In the genomic region with DNA sequence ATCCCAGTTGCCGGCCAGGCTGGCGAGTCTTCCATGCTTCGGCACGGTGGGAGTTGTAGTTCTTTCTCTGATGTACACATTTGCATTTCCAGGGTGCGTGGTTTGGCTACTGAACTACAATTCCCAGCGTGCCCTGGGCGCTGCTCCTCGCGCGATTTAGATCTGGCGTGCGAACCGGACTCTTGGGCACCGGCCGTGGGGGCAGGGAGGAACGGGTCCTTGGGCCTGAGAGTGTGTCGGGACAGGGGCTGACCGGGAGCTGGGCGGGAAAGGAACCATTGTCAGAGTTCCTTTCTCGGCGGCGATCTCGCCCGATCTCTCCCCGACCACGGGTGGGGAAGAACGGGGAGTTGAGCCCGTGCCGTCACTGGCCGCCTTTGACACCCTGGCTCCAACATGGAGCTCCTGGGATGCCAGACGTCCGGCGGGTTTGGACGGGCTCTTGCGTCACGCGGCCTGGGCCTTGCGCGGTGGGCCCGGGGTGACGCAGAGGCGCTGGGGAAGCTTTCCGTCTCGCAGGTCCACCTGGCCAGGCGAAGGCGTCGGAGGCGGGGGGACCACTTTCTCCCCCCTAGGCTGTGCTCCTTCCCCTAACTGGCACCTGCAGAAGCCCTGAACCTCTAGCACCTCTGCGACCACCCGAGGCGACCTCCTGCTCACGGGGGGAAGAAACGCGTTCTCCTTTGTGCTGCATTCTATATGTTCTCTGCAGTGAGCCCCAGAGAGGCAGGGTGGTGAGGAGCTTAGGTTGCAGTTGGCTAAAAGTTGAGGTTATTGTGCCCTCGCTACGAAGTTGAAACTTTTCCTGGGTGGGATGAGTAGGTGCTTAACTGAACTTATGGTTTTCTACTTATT, we compare ENCODE assay signal across 1 cellular context.
TF ChIP-seq lines count a peak whose summit lies in the region.

No MANE protein-coding gene starts in this region.

TF ChIP-seq in WTC11, 78 proteins besides CTCF, POLR2A, EP300 and RAD21 (continued from another document):
- TF ChIP-seq, protein P1, sequence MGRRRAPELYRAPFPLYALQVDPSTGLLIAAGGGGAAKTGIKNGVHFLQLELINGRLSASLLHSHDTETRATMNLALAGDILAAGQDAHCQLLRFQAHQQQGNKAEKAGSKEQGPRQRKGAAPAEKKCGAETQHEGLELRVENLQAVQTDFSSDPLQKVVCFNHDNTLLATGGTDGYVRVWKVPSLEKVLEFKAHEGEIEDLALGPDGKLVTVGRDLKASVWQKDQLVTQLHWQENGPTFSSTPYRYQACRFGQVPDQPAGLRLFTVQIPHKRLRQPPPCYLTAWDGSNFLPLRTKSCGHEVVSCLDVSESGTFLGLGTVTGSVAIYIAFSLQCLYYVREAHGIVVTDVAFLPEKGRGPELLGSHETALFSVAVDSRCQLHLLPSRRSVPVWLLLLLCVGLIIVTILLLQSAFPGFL (CRISPR knock-in tag; IDR thresholded peaks at IDR 0.05; ENCODE audit: borderline replicate concordance): no peak
- TF ChIP-seq ETV6 (CRISPR knock-in tag; IDR thresholded peaks at IDR 0.05) (no peak), FOXK1 (CRISPR knock-in tag; IDR thresholded peaks at IDR 0.05) (peak; percentile 43; the same call in 1 of the 2 replicates), GABPB1 (CRISPR knock-in tag; IDR thresholded peaks at IDR 0.05) (peak; percentile 95), ZNF232 (CRISPR knock-in tag; IDR thresholded peaks at IDR 0.05) (no peak), CBFB (CRISPR knock-in tag; IDR thresholded peaks at IDR 0.05; ENCODE audit: low read depth) (no peak)
- TF ChIP-seq, protein P2, sequence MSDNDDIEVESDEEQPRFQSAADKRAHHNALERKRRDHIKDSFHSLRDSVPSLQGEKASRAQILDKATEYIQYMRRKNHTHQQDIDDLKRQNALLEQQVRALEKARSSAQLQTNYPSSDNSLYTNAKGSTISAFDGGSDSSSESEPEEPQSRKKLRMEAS (CRISPR knock-in tag; IDR thresholded peaks at IDR 0.05): peak; percentile 76; the same call in 1 of the 2 replicates
- TF ChIP-seq, protein P3, sequence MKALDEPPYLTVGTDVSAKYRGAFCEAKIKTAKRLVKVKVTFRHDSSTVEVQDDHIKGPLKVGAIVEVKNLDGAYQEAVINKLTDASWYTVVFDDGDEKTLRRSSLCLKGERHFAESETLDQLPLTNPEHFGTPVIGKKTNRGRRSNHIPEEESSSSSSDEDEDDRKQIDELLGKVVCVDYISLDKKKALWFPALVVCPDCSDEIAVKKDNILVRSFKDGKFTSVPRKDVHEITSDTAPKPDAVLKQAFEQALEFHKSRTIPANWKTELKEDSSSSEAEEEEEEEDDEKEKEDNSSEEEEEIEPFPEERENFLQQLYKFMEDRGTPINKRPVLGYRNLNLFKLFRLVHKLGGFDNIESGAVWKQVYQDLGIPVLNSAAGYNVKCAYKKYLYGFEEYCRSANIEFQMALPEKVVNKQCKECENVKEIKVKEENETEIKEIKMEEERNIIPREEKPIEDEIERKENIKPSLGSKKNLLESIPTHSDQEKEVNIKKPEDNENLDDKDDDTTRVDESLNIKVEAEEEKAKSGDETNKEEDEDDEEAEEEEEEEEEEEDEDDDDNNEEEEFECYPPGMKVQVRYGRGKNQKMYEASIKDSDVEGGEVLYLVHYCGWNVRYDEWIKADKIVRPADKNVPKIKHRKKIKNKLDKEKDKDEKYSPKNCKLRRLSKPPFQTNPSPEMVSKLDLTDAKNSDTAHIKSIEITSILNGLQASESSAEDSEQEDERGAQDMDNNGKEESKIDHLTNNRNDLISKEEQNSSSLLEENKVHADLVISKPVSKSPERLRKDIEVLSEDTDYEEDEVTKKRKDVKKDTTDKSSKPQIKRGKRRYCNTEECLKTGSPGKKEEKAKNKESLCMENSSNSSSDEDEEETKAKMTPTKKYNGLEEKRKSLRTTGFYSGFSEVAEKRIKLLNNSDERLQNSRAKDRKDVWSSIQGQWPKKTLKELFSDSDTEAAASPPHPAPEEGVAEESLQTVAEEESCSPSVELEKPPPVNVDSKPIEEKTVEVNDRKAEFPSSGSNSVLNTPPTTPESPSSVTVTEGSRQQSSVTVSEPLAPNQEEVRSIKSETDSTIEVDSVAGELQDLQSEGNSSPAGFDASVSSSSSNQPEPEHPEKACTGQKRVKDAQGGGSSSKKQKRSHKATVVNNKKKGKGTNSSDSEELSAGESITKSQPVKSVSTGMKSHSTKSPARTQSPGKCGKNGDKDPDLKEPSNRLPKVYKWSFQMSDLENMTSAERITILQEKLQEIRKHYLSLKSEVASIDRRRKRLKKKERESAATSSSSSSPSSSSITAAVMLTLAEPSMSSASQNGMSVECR (CRISPR knock-in tag; IDR thresholded peaks at IDR 0.05; ENCODE audit: borderline replicate concordance): peak; percentile 69
- TF ChIP-seq, protein P4, sequence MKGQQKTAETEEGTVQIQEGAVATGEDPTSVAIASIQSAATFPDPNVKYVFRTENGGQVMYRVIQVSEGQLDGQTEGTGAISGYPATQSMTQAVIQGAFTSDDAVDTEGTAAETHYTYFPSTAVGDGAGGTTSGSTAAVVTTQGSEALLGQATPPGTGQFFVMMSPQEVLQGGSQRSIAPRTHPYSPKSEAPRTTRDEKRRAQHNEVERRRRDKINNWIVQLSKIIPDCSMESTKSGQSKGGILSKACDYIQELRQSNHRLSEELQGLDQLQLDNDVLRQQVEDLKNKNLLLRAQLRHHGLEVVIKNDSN (CRISPR knock-in tag; IDR thresholded peaks at IDR 0.05): peak; percentile 32; the same call in 1 of the 2 replicates
- TF ChIP-seq, protein P5, sequence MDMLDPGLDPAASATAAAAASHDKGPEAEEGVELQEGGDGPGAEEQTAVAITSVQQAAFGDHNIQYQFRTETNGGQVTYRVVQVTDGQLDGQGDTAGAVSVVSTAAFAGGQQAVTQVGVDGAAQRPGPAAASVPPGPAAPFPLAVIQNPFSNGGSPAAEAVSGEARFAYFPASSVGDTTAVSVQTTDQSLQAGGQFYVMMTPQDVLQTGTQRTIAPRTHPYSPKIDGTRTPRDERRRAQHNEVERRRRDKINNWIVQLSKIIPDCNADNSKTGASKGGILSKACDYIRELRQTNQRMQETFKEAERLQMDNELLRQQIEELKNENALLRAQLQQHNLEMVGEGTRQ (CRISPR knock-in tag; IDR thresholded peaks at IDR 0.05): peak; percentile 47; the same call in 1 of the 2 replicates
- TF ChIP-seq, protein P6, sequence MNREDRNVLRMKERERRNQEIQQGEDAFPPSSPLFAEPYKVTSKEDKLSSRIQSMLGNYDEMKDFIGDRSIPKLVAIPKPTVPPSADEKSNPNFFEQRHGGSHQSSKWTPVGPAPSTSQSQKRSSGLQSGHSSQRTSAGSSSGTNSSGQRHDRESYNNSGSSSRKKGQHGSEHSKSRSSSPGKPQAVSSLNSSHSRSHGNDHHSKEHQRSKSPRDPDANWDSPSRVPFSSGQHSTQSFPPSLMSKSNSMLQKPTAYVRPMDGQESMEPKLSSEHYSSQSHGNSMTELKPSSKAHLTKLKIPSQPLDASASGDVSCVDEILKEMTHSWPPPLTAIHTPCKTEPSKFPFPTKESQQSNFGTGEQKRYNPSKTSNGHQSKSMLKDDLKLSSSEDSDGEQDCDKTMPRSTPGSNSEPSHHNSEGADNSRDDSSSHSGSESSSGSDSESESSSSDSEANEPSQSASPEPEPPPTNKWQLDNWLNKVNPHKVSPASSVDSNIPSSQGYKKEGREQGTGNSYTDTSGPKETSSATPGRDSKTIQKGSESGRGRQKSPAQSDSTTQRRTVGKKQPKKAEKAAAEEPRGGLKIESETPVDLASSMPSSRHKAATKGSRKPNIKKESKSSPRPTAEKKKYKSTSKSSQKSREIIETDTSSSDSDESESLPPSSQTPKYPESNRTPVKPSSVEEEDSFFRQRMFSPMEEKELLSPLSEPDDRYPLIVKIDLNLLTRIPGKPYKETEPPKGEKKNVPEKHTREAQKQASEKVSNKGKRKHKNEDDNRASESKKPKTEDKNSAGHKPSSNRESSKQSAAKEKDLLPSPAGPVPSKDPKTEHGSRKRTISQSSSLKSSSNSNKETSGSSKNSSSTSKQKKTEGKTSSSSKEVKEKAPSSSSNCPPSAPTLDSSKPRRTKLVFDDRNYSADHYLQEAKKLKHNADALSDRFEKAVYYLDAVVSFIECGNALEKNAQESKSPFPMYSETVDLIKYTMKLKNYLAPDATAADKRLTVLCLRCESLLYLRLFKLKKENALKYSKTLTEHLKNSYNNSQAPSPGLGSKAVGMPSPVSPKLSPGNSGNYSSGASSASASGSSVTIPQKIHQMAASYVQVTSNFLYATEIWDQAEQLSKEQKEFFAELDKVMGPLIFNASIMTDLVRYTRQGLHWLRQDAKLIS (CRISPR knock-in tag; IDR thresholded peaks at IDR 0.05; ENCODE audit: borderline replicate concordance): no peak
- TF ChIP-seq, protein P7, sequence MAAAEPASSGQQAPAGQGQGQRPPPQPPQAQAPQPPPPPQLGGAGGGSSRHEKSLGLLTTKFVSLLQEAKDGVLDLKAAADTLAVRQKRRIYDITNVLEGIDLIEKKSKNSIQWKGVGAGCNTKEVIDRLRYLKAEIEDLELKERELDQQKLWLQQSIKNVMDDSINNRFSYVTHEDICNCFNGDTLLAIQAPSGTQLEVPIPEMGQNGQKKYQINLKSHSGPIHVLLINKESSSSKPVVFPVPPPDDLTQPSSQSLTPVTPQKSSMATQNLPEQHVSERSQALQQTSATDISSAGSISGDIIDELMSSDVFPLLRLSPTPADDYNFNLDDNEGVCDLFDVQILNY (CRISPR knock-in tag; IDR thresholded peaks at IDR 0.05): peak; percentile 46; the same call in 1 of the 2 replicates
- TF ChIP-seq, protein P8, sequence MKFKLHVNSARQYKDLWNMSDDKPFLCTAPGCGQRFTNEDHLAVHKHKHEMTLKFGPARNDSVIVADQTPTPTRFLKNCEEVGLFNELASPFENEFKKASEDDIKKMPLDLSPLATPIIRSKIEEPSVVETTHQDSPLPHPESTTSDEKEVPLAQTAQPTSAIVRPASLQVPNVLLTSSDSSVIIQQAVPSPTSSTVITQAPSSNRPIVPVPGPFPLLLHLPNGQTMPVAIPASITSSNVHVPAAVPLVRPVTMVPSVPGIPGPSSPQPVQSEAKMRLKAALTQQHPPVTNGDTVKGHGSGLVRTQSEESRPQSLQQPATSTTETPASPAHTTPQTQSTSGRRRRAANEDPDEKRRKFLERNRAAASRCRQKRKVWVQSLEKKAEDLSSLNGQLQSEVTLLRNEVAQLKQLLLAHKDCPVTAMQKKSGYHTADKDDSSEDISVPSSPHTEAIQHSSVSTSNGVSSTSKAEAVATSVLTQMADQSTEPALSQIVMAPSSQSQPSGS (CRISPR knock-in tag; IDR thresholded peaks at IDR 0.05; ENCODE audit: borderline replicate concordance, low read depth): no peak
- TF ChIP-seq, protein P9, sequence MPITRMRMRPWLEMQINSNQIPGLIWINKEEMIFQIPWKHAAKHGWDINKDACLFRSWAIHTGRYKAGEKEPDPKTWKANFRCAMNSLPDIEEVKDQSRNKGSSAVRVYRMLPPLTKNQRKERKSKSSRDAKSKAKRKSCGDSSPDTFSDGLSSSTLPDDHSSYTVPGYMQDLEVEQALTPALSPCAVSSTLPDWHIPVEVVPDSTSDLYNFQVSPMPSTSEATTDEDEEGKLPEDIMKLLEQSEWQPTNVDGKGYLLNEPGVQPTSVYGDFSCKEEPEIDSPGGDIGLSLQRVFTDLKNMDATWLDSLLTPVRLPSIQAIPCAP (CRISPR knock-in tag; IDR thresholded peaks at IDR 0.05): no peak
- TF ChIP-seq, protein P10, sequence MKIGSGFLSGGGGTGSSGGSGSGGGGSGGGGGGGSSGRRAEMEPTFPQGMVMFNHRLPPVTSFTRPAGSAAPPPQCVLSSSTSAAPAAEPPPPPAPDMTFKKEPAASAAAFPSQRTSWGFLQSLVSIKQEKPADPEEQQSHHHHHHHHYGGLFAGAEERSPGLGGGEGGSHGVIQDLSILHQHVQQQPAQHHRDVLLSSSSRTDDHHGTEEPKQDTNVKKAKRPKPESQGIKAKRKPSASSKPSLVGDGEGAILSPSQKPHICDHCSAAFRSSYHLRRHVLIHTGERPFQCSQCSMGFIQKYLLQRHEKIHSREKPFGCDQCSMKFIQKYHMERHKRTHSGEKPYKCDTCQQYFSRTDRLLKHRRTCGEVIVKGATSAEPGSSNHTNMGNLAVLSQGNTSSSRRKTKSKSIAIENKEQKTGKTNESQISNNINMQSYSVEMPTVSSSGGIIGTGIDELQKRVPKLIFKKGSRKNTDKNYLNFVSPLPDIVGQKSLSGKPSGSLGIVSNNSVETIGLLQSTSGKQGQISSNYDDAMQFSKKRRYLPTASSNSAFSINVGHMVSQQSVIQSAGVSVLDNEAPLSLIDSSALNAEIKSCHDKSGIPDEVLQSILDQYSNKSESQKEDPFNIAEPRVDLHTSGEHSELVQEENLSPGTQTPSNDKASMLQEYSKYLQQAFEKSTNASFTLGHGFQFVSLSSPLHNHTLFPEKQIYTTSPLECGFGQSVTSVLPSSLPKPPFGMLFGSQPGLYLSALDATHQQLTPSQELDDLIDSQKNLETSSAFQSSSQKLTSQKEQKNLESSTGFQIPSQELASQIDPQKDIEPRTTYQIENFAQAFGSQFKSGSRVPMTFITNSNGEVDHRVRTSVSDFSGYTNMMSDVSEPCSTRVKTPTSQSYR (CRISPR knock-in tag; IDR thresholded peaks at IDR 0.05): peak; percentile 88; the same call in 1 of the 2 replicates
